Comparison of ENCODE assay signal across 16 cellular contexts in the genomic region with DNA sequence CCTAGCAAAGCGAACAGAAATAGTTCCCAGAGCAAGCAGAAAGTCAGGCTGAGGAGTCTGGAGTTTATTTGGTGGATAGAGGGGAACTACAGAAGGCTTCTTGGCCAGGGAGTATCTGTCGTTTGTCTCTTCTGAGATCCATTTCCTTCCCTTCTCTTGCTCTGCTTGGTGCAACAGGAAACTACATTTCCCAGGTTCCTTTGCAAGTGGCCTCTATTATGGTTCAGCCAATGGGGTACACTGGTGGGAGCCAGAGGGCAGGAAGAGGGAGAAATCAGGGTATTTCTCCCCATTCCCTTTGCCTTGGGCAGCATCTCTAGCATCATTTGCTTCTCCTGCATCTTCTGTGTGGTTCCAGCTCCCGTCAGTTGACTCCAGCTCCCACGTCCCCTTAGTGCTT.
A peak's percentile ranks its signal among the peaks of the same experiment; 100 is the strongest.
DNase-seq lines count a peak whose midpoint lies in the region; ATAC-seq, FAIRE-seq and TF ChIP-seq lines count a peak whose summit lies in the region.
"Had no signal": no experiment of that assay in that cellular context is flagged by ENCODE, and none has a peak within 500 bp of the region (broad histone marks: within the 10 kb centered on the region; RNA-seq: fewer than 3 reads in every experiment).

No MANE protein-coding gene starts in this region.

- H3K36me3 ChIP-seq in SK-N-SH (replicated peaks in 1 of 2; ENCODE audit: control insufficient read depth in 1 of 2, insufficient read depth in 2 of 2, low read length in 1 of 2), result no peaks in the 10 kb centered on the region
- H3K36me3 ChIP-seq: esophagus muscularis mucosa, left ventricle myocardium inferior had no signal

- POLR2A ChIA-PET in SK-N-SH (lab: Yijun Ruan, JAX), result no interaction called here
- POLR2A ChIA-PET in naive thymus-derived CD8-positive, alpha-beta T cell (lab: Charles Lee), result no interaction called here

- no peaks in the 10 kb centered on the region for H4K20me1 ChIP-seq in SK-N-SH (ENCODE audit: insufficient read depth)

- no peaks in the 10 kb centered on the region for H3K9me3 Mint-ChIP-seq in naive thymus-derived CD8-positive, alpha-beta T cell
- H3K9me3 Mint-ChIP-seq in natural killer cell, result no peaks in the 10 kb centered on the region
- H3K9me3 Mint-ChIP-seq: activated naive CD4-positive, alpha-beta T cell treated with anti-CD3 and anti-CD28 coated beads, Interleukin-2, amount 50 U/mL, for 72 hours had no signal

- WGBS in SK-N-SH (ENCODE audit: low lambda C conversion rate), result 39% methylated on average over 4 of the region's 4 CpGs

- no peak for DNase-seq in SK-N-SH
- DNase-seq in HTR-8/SVneo (ENCODE audit: insufficient read length, low spot score), result peak; percentile 20
- peak; percentile 56 for DNase-seq in SW480 (ENCODE audit: low spot score)
- peak in 1 of 10 donors; percentile 4 for DNase-seq in naive thymus-derived CD8-positive, alpha-beta T cell
- DNase-seq in natural killer cell, result no peak
- no peak for DNase-seq in stimulated activated naive CD4-positive, alpha-beta T cell treated with Interleukin-2 at 50 U/mL for 16 hours (lab: John Stamatoyannopoulos, UW)
- DNase-seq in COR-L47 (lab: John Stamatoyannopoulos, UW), result no peak
- DNase-seq: cerebellar nuclear complex; left ventricle myocardium inferior; nephron progenitor cell; right cardiac atrium; stimulated activated CD4-positive, alpha-beta T cell treated with anti-CD3 and anti-CD28 coated beads, Interleukin-4, amount 100 ng/mL, for 4 hours had no signal

- ATAC-seq in SK-N-SH treated with all-trans-retinoic acid at 6 μM for 48 hours (peak; percentile 83), natural killer cell (no peak)
- ATAC-seq in naive thymus-derived CD8-positive, alpha-beta T cell, result peak; percentile 45 to 46
- ATAC-seq: activated naive CD4-positive, alpha-beta T cell treated with anti-CD3 and anti-CD28 coated beads, Interleukin-2, amount 50 U/mL, for 72 hours; right cardiac atrium had no signal

- H3K27ac Mint-ChIP-seq in naive thymus-derived CD8-positive, alpha-beta T cell, result peak overlapping the region in 2 of 10 donors; percentile 69 to 71
- no peak overlapping the region for H3K27ac Mint-ChIP-seq in natural killer cell
- H3K27ac Mint-ChIP-seq: nephron progenitor cell had no signal

- intact Hi-C loops in natural killer cell (cut with micrococcal nuclease), result no loop called here

- no peaks in the 10 kb centered on the region for H3K36me3 Mint-ChIP-seq in naive thymus-derived CD8-positive, alpha-beta T cell
- no peaks in the 10 kb centered on the region for H3K36me3 Mint-ChIP-seq in natural killer cell
- H3K36me3 Mint-ChIP-seq: activated naive CD4-positive, alpha-beta T cell treated with anti-CD3 and anti-CD28 coated beads, Interleukin-2, amount 50 U/mL, for 72 hours had no signal

- no peaks in the 10 kb centered on the region for H3K27me3 Mint-ChIP-seq in naive thymus-derived CD8-positive, alpha-beta T cell
- H3K27me3 Mint-ChIP-seq in natural killer cell (ENCODE audit: low read depth in 2 of 2), result peaks cover 0 to 9% of the 10 kb centered on the region in 2 donors

- H3F3A ChIP-seq in SK-N-SH (replicated peaks; ENCODE audit: insufficient read depth), result no peaks in the 10 kb centered on the region

- no peak overlapping the region for H2AFZ ChIP-seq in SK-N-SH (ENCODE audit: low read depth)
- H2AFZ ChIP-seq: hepatocyte had no signal

- H3K4me3 Mint-ChIP-seq in naive thymus-derived CD8-positive, alpha-beta T cell, result no peak overlapping the region
- H3K4me3 Mint-ChIP-seq in natural killer cell, result no peak overlapping the region
- H3K4me3 Mint-ChIP-seq: nephron progenitor cell had no signal

- TF ChIP-seq RAD21 in SK-N-SH (IDR thresholded peaks at IDR 0.05; ENCODE audit: low read length), result no peak

- peaks cover 5 to 13% (median 8%) of the 10 kb centered on the region in 4 donors for H3K4me1 Mint-ChIP-seq in naive thymus-derived CD8-positive, alpha-beta T cell
- peaks cover 6 to 9% of the 10 kb centered on the region in 2 donors for H3K4me1 Mint-ChIP-seq in natural killer cell

- TF ChIP-seq CTCF in SK-N-SH (IDR thresholded peaks at IDR 0.05) (no peak), natural killer cell (IDR thresholded peaks at IDR 0.05) (no peak)

- no peak overlapping the region for H3K4me3 ChIP-seq in SK-N-SH (ENCODE audit: low read depth in 2 of 2, low read length in 1 of 2)
- H3K4me3 ChIP-seq: esophagus muscularis mucosa, hepatocyte, left ventricle myocardium inferior had no signal

- H3K4me1 ChIP-seq in SK-N-SH (ENCODE audit: control insufficient read depth in 1 of 2, insufficient read depth in 2 of 2, low read depth in 1 of 2, low read length in 1 of 2), result peaks cover 0 to 3% of the 10 kb centered on the region in 2 experiments; a peak in 1 of 4 replicates

- no peak overlapping the region; a peak in 1 of 4 replicates for H3K27ac ChIP-seq in SK-N-SH (ENCODE audit: low read depth in 2 of 2, low read length in 1 of 2)
- H3K27ac ChIP-seq: esophagus muscularis mucosa, hepatocyte, left ventricle myocardium inferior had no signal

- no peak overlapping the region for H3K9ac ChIP-seq in SK-N-SH

- no peak for FAIRE-seq in HTR-8/SVneo (lab: Jason Lieb, UNC)

- H3K27me3 ChIP-seq in SK-N-SH (ENCODE audit: insufficient read depth), result no peaks in the 10 kb centered on the region; the same call in 1 of the 2 replicates
- H3K27me3 ChIP-seq: esophagus muscularis mucosa, hepatocyte had no signal

- TF ChIP-seq EP300 in SK-N-SH (IDR thresholded peaks at IDR 0.05; ENCODE audit: borderline replicate concordance in 1 of 2, low read depth in 1 of 2, low read length in 1 of 2), result no peak

- CTCF ChIA-PET in SK-N-SH (lab: Yijun Ruan, JAX), result interaction anchor here (1.4 kb wide), 1 partner anchor 9 kb away, joined by 3 read pairs; no protein-coding TSS in a partner anchor

- H3K9me3 ChIP-seq in SK-N-SH, result no peaks in the 10 kb centered on the region
- H3K9me3 ChIP-seq: left ventricle myocardium inferior had no signal

- H3K79me2 ChIP-seq in SK-N-SH (ENCODE audit: insufficient read depth), result no peaks in the 10 kb centered on the region
- H3K79me2 ChIP-seq: hepatocyte had no signal

- H3K4me2 ChIP-seq in SK-N-SH, result no peak overlapping the region
- H3K4me2 ChIP-seq: hepatocyte had no signal

- no peaks in the 10 kb centered on the region for H3K9me2 ChIP-seq in SK-N-SH

TF ChIP-seq in SK-N-SH treated with all-trans-retinoic acid at 6 μM for 48 hours, 23 proteins besides CTCF, POLR2A, EP300 and RAD21 (continues in another document):
- TF ChIP-seq ZFP30 (CRISPR knock-in tag; IDR thresholded peaks at IDR 0.05) (no peak), ISL1 (CRISPR knock-in tag; IDR thresholded peaks at IDR 0.05) (no peak)
- TF ChIP-seq, protein P1, sequence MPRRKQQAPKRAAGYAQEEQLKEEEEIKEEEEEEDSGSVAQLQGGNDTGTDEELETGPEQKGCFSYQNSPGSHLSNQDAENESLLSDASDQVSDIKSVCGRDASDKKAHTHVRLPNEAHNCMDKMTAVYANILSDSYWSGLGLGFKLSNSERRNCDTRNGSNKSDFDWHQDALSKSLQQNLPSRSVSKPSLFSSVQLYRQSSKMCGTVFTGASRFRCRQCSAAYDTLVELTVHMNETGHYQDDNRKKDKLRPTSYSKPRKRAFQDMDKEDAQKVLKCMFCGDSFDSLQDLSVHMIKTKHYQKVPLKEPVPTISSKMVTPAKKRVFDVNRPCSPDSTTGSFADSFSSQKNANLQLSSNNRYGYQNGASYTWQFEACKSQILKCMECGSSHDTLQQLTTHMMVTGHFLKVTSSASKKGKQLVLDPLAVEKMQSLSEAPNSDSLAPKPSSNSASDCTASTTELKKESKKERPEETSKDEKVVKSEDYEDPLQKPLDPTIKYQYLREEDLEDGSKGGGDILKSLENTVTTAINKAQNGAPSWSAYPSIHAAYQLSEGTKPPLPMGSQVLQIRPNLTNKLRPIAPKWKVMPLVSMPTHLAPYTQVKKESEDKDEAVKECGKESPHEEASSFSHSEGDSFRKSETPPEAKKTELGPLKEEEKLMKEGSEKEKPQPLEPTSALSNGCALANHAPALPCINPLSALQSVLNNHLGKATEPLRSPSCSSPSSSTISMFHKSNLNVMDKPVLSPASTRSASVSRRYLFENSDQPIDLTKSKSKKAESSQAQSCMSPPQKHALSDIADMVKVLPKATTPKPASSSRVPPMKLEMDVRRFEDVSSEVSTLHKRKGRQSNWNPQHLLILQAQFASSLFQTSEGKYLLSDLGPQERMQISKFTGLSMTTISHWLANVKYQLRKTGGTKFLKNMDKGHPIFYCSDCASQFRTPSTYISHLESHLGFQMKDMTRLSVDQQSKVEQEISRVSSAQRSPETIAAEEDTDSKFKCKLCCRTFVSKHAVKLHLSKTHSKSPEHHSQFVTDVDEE (CRISPR knock-in tag; IDR thresholded peaks at IDR 0.05), result no peak

TF ChIP-seq in SK-N-SH, 30 proteins besides CTCF, POLR2A, EP300 and RAD21 (continues in another document):
- TF ChIP-seq TCF12 (IDR thresholded peaks at IDR 0.05) (no peak), TAF1 (IDR thresholded peaks at IDR 0.05; ENCODE audit: borderline replicate concordance, low read depth, low read length) (no peak), JUND (IDR thresholded peaks at IDR 0.05) (no peak), SIN3A (IDR thresholded peaks at IDR 0.05; ENCODE audit: borderline replicate concordance, low read depth, low read length) (no peak), RFX5 (IDR thresholded peaks at IDR 0.05; ENCODE audit: low read length) (no peak), RXRA (IDR thresholded peaks at IDR 0.05; ENCODE audit: borderline replicate concordance, low read depth) (no peak)
- TF ChIP-seq, protein P2, sequence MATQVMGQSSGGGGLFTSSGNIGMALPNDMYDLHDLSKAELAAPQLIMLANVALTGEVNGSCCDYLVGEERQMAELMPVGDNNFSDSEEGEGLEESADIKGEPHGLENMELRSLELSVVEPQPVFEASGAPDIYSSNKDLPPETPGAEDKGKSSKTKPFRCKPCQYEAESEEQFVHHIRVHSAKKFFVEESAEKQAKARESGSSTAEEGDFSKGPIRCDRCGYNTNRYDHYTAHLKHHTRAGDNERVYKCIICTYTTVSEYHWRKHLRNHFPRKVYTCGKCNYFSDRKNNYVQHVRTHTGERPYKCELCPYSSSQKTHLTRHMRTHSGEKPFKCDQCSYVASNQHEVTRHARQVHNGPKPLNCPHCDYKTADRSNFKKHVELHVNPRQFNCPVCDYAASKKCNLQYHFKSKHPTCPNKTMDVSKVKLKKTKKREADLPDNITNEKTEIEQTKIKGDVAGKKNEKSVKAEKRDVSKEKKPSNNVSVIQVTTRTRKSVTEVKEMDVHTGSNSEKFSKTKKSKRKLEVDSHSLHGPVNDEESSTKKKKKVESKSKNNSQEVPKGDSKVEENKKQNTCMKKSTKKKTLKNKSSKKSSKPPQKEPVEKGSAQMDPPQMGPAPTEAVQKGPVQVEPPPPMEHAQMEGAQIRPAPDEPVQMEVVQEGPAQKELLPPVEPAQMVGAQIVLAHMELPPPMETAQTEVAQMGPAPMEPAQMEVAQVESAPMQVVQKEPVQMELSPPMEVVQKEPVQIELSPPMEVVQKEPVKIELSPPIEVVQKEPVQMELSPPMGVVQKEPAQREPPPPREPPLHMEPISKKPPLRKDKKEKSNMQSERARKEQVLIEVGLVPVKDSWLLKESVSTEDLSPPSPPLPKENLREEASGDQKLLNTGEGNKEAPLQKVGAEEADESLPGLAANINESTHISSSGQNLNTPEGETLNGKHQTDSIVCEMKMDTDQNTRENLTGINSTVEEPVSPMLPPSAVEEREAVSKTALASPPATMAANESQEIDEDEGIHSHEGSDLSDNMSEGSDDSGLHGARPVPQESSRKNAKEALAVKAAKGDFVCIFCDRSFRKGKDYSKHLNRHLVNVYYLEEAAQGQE (IDR thresholded peaks at IDR 0.05; ENCODE audit: low read depth, low read length), result no peak

Comparison
In these comparisons a context has a peak if more than half of its experiments do, and no peak if none do; other contexts are left out.
1. ATAC-seq: peak in SK-N-SH treated with all-trans-retinoic acid at 6 μM for 48 hours (single experiment) and naive thymus-derived CD8-positive, alpha-beta T cell (2 of 2); none in natural killer cell (0 of 3).
2. DNase-seq: peak in HTR-8/SVneo (single experiment) and SW480 (single experiment); none in SK-N-SH (single experiment), natural killer cell (single experiment), stimulated activated naive CD4-positive, alpha-beta T cell treated with Interleukin-2 at 50 U/mL for 16 hours (single experiment) and COR-L47 (single experiment).